2 cellular contexts compared by ENCODE assay signal in the genomic region with DNA sequence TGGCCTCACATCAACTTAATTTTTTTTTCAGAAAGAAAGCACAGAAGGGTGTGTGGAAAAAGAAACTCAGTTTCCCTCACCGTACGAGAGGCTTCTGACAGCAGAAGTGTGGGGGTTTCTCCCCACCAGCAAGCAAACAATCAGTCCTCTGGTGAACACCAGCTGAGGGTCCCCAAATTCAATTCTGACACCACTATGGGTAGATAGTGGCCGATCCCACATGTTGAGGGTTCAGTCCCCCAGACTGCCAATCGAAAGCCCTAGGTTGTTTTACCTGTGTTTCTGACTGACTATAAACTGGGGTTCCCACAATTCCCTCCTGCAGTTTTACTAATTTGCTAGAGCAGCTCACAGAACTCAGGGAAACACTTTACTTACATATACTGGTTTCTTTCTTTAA.
TF ChIP-seq lines count a peak whose summit lies in the region.

No MANE protein-coding gene starts in this region.

TF ChIP-seq in HepG2, 621 proteins besides CTCF, POLR2A, EP300 and RAD21:
- TF ChIP-seq SP4 (CRISPR knock-in tag; IDR thresholded peaks at IDR 0.05): no peak
- TF ChIP-seq MXD4 (CRISPR knock-in tag; IDR thresholded peaks at IDR 0.05): no peak

TF ChIP-seq in HEK293T, 16 proteins besides CTCF, POLR2A, EP300 and RAD21:
- TF ChIP-seq TARDBP (IDR thresholded peaks at IDR 0.05) (no peak), SUZ12 (IDR thresholded peaks at IDR 0.05) (no peak), NFRKB (IDR thresholded peaks at IDR 0.05) (no peak)
- TF ChIP-seq, protein P1, sequence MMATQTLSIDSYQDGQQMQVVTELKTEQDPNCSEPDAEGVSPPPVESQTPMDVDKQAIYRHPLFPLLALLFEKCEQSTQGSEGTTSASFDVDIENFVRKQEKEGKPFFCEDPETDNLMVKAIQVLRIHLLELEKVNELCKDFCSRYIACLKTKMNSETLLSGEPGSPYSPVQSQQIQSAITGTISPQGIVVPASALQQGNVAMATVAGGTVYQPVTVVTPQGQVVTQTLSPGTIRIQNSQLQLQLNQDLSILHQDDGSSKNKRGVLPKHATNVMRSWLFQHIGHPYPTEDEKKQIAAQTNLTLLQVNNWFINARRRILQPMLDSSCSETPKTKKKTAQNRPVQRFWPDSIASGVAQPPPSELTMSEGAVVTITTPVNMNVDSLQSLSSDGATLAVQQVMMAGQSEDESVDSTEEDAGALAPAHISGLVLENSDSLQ (IDR thresholded peaks at IDR 0.05): no peak
